9 cellular contexts compared by ENCODE assay signal in genomic region chr2:64455031-64455332, GRCh38. TPM values are rescaled to one million over a fixed set of nuclear protein-coding genes. Genes with fewer than 3 reads are reported as not detected.
A peak's percentile ranks its signal among the peaks of the same experiment; 100 is the strongest.
DNase-seq lines count a peak whose midpoint lies in the region; ATAC-seq, FAIRE-seq and TF ChIP-seq lines count a peak whose summit lies in the region.
"Had no signal": no experiment of that assay in that cellular context is flagged by ENCODE, and none has a peak within 500 bp of the region (broad histone marks: within the 10 kb centered on the region; RNA-seq: fewer than 3 reads in every experiment).

No MANE protein-coding gene starts in this region.

- H3K4me3 Mint-ChIP-seq in mesothelial cell of epicardium: peak overlapping the region; percentile 80

- H3K9me3 Mint-ChIP-seq in mesothelial cell of epicardium: no peaks in the 10 kb centered on the region

- peaks cover 7% of the 10 kb centered on the region for H3K36me3 Mint-ChIP-seq in mesothelial cell of epicardium

- peaks cover 0 to 40% (median 11%) of the 10 kb centered on the region in 9 donors for H3K36me3 ChIP-seq in heart right ventricle
- H3K36me3 ChIP-seq in bronchial epithelial cell (ENCODE audit: control insufficient read depth, insufficient read depth, low read length): peaks cover 6% of the 10 kb centered on the region
- H3K36me3 ChIP-seq in aorta (ENCODE audit: control insufficient read depth in 1 of 2, insufficient read depth in 2 of 2, low read length in 1 of 2): peaks cover 2 to 3% of the 10 kb centered on the region in 2 donors

- H3K4me1 Mint-ChIP-seq in mesothelial cell of epicardium: peaks cover 16% of the 10 kb centered on the region

- H3K27me3 ChIP-seq in heart right ventricle (peaks cover 0 to 10% (median 0%) of the 10 kb centered on the region in 7 donors), bronchial epithelial cell (ENCODE audit: control insufficient read depth, insufficient read depth, low read length) (no peaks in the 10 kb centered on the region), aorta (ENCODE audit: control insufficient read depth in 1 of 2, insufficient read depth in 2 of 2, low read length in 1 of 2) (no peaks in the 10 kb centered on the region)

- ATAC-seq in heart right ventricle (no peak), left ventricle myocardium superior (no peak), aorta (ENCODE audit: low FRiP score) (no peak), GM21381 (IDR thresholded peaks at IDR 0.05; ENCODE audit: unreplicated experiment) (no peak), HG02981 (IDR thresholded peaks at IDR 0.05; ENCODE audit: unreplicated experiment) (no peak)

- TF ChIP-seq CTCF in heart right ventricle (IDR thresholded peaks at IDR 0.05) (no peak), bronchial epithelial cell (IDR thresholded peaks at IDR 0.05; ENCODE audit: insufficient read depth, low read length, severe bottlenecking) (no peak), mesothelial cell of epicardium (IDR thresholded peaks at IDR 0.05; ENCODE audit: unreplicated experiment) (no peak)

- DNase-seq in heart right ventricle (no peak), left ventricle myocardium superior (no peak), bronchial epithelial cell (ENCODE audit: low read depth) (no peak), mesothelial cell of epicardium (ENCODE audit: low spot score in 2 of 2, unreplicated experiment in 2 of 2) (no peak), aorta (no peak), Ammon's horn (ENCODE audit: low spot score) (no peak)

- WGBS in heart right ventricle, 2 donors: 12 to 16% methylated on average over 10 of the region's 10 CpGs
- 11 to 19% methylated on average over 10 of the region's 10 CpGs for WGBS in aorta, 2 donors

- H3K9me3 ChIP-seq in heart right ventricle: no peaks in the 10 kb centered on the region
- no peaks in the 10 kb centered on the region for H3K9me3 ChIP-seq in aorta (ENCODE audit: control insufficient read depth, low read length)

- peak overlapping the region; percentile 71 for H3K27ac Mint-ChIP-seq in mesothelial cell of epicardium

- H3K4me1 ChIP-seq in heart right ventricle: peaks cover 0 to 41% (median 27%) of the 10 kb centered on the region in 9 donors
- no peaks in the 10 kb centered on the region for H3K4me1 ChIP-seq in aorta (ENCODE audit: control insufficient read depth in 1 of 2, insufficient read depth in 2 of 2, low read length in 2 of 2)

- no peak for FAIRE-seq in bronchial epithelial cell (lab: Jason Lieb, UNC)
- FAIRE-seq: G401.6 had no signal

- H3K27ac ChIP-seq in heart right ventricle (peak overlapping the region; percentile 89 to 98 (median 94)), aorta (ENCODE audit: low read depth in 1 of 2, low read length in 2 of 2) (peak overlapping the region; percentile 57 to 72)

- H3K4me3 ChIP-seq in heart right ventricle (peak overlapping the region; percentile 73 to 89 (median 81)), bronchial epithelial cell (ENCODE audit: low read depth, low read length) (peak overlapping the region; percentile 60), aorta (ENCODE audit: low read length in 2 of 2) (peak overlapping the region; percentile 57 to 85)

- intact Hi-C loops in heart right ventricle (cut with DNase I): loop anchor here in 4 of 10 donors (2.0 to 10.0 kb wide), 3 partner anchors 50 to 53 kb away; no protein-coding TSS in a partner anchor
- intact Hi-C loops in left ventricle myocardium superior (cut with micrococcal nuclease): no loop called here
- intact Hi-C loops in aorta (cut with DNase I): loop anchor here (1.0 to 10.0 kb wide), 4 partner anchors 53 to 125 kb away; no protein-coding TSS in a partner anchor

- H3K27me3 Mint-ChIP-seq in mesothelial cell of epicardium (ENCODE audit: low read depth): no peaks in the 10 kb centered on the region

RNA-seq across cellular contexts. Expression of gene LGALSL, which starts 1.0 kb away (rescaled TPM):
- total RNA-seq in heart right ventricle (10 to 100 TPM in 7 of 10 donors, 1 to 10 TPM in 3; 5.3 to 24.8 (median 12.3) TPM), left ventricle myocardium superior (5.8 TPM), bronchial epithelial cell (10.0 and 14.0 TPM in 2 replicates), mesothelial cell of epicardium (15.4 to 20.0 TPM (median 15.6 TPM) in 3 replicates), aorta (10 to 100 TPM; 18.5 to 26.8 TPM)
- polyA plus RNA-seq in heart right ventricle (1 to 10 TPM; 5.8 to 9.4 TPM), aorta (10 to 100 TPM; 19.1 to 19.8 TPM)
